Comparison of ENCODE assay signal across 8 cellular contexts in the genomic region with DNA sequence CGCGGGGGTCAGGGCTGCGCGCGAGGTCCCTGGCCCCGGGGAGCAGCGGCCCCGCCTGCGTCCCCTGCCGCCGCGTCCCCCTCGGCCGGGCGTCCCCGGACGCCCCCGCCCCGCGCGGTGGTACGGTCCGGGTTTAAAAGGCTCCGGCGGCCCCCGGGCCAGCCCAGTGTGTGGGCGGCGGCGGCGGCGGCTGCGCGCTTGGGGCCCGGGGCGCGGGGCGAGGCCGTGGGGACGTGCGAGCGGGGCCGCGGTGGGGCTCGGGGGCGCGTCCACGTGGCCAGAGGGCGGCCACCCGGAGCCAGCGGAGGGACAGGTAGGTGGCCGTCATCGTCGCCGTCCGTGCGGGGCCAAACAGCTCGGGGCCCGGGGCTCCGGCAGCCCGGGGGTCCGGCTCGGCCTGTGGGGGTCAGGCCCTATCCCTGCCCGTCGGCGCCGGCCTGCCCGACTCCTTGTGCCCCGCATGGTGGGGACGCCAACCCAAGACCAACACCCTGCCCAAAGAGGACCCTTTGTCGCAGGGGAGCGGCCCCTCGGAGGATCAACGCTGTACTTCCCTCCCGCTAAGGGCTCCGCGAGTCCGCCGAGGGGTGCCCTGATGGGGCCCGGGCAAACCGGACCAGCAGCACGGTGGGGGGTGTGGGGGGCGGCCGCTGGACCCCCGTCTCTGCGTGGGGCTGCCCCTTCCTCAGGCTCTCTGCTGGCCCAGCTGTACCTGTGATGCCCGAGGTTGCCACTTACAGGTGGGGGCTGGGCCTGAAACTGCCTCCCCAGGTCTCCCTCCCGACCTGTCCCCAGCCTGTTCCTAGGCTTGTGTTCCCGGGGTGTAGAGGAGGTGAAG. TPM values are rescaled to one million over a fixed set of nuclear protein-coding genes. Genes with fewer than 3 reads are reported as not detected.
DNase-seq lines count a peak whose midpoint lies in the region; ATAC-seq and TF ChIP-seq lines count a peak whose summit lies in the region.

Gene PLXNA3 (plus strand): TSS at position 166 of the 838 bp plus-strand sequence. CDS start 1,903 bp downstream, outside the sequence.

- CTCF ChIA-PET in PC-3 (lab: Charles Lee): interaction anchor here (0.6 kb wide), 1 partner anchor 33 kb away, joined by 3 read pairs; no protein-coding TSS in a partner anchor

- peak within 1 kb of the TSS; percentile 61 for H3K9ac ChIP-seq in PC-3 (ENCODE audit: low read length)

- ATAC-seq in GM18498 (IDR thresholded peaks at IDR 0.05; ENCODE audit: unreplicated experiment): peak; percentile 73
- ATAC-seq in HG02623 (IDR thresholded peaks at IDR 0.05; ENCODE audit: unreplicated experiment): peak; percentile 40
- peak; percentile 64 for ATAC-seq in PC-3

- H3K27me3 ChIP-seq in PC-3 (ENCODE audit: low read length) (no peaks in the 10 kb centered on the region), osteoblast (ENCODE audit: insufficient read depth, low read length) (no peaks in the 10 kb centered on the region)

- in situ Hi-C loops in KBM-7 (cut with MboI; ENCODE audit: low pct_unique_long_range_greater_than_20kb, low sequenced_read_pairs): no loop called here

- TSS peak; percentile 37 for BruUV-seq in PC-3 (replicated peaks; lab: Mats Ljungman, UMichigan)

- peak within 1 kb of the TSS; percentile 82 for H3K4me3 ChIP-seq in PC-3 (ENCODE audit: low read length)
- H3K4me3 ChIP-seq in osteoblast (ENCODE audit: insufficient read depth, low read length): peak within 1 kb of the TSS; percentile 82

- H3K4me2 ChIP-seq in PC-3 (ENCODE audit: low read length) (peak within 1 kb of the TSS; percentile 96), osteoblast (ENCODE audit: insufficient read depth, low read length) (peak within 1 kb of the TSS; percentile 83)

- peaks cover 17% of the 10 kb centered on the region for H3K79me2 ChIP-seq in PC-3 (ENCODE audit: low read length)
- peaks cover 50% of the 10 kb centered on the region for H3K79me2 ChIP-seq in osteoblast (ENCODE audit: insufficient read depth, low read length)

- H3K36me3 ChIP-seq in PC-3 (ENCODE audit: low read depth, low read length): no peaks in the 10 kb centered on the region
- H3K36me3 ChIP-seq in osteoblast (ENCODE audit: insufficient read depth, low read length): peaks cover 14% of the 10 kb centered on the region

- H3K4me1 ChIP-seq in PC-3 (ENCODE audit: insufficient read depth, low read length): no peaks in the 10 kb centered on the region
- peaks cover 4% of the 10 kb centered on the region for H3K4me1 ChIP-seq in osteoblast (ENCODE audit: insufficient read depth, low read length)

- H3K9me2 ChIP-seq in PC-3 (replicated peaks; ENCODE audit: low read length): no peaks in the 10 kb centered on the region

- intact Hi-C loops in PC-3 (cut with micrococcal nuclease): loop anchor here (10.0 kb wide), 1 partner anchor 64 kb away; the partner anchor contains the start of gene RPL10

- peak; percentile 46 for DNase-seq in PC-3
- DNase-seq in activated gamma-delta T cell (lab: John Stamatoyannopoulos, UW): peak; percentile 59
- peak; percentile 54 for DNase-seq in glomerular visceral epithelial cell (ENCODE audit: extremely low spot score)
- peak; percentile 97 for DNase-seq in osteoblast (ENCODE audit: insufficient read length, low spot score, missing footprints)
- DNase-seq in ureter (ENCODE audit: low spot score): no peak
- DNase-seq in KBM-7: no peak

- TF ChIP-seq CTCF in PC-3 (conservative IDR thresholded peaks at IDR 0.05; ENCODE audit: low read depth, low read length): no peak
- no peak for TF ChIP-seq CTCF in osteoblast (IDR thresholded peaks at IDR 0.05; ENCODE audit: extremely low read depth, low read depth, low read length)

- H4K20me1 ChIP-seq in PC-3 (ENCODE audit: low read length) (no peaks in the 10 kb centered on the region), osteoblast (ENCODE audit: insufficient read depth, low read length) (peaks cover 31% of the 10 kb centered on the region)

- H3K27ac ChIP-seq in PC-3 (ENCODE audit: low read length) (no peak within 1 kb of the TSS), osteoblast (ENCODE audit: low read depth, low read length) (no peak within 1 kb of the TSS)

- H3K9me3 ChIP-seq in PC-3 (ENCODE audit: low read length): no peaks in the 10 kb centered on the region
- no peaks in the 10 kb centered on the region for H3K9me3 ChIP-seq in osteoblast (ENCODE audit: low read depth, low read length)

- H2AFZ ChIP-seq in PC-3 (ENCODE audit: low read length): peak within 1 kb of the TSS; percentile 70
- no peak within 1 kb of the TSS for H2AFZ ChIP-seq in osteoblast (ENCODE audit: low read length)

- POLR2A ChIA-PET in PC-3 (lab: Charles Lee; ENCODE audit: unreplicated experiment): interaction anchor here (0.6 to 0.8 kb wide), 3 partner anchors 24 to 78 kb away, joined by 4 to 11 read pairs (median 6); partner anchors contain the start of gene ATP6AP1

- H3F3A ChIP-seq in PC-3 (ENCODE audit: low read length, unreplicated experiment): no peaks in the 10 kb centered on the region

RNA-seq across cellular contexts. Expression of gene PLXNA3, which starts in this region (rescaled TPM):
- total RNA-seq in PC-3 (2014; rRNA removed): 5.3 and 21.8 TPM in 2 replicates
- total RNA-seq in osteoblast: 15.9 and 18.8 TPM in 2 replicates
- 54.0 TPM for total RNA-seq in ureter

Comparison
In these comparisons a context has a peak if more than half of its experiments do, and no peak if none do; other contexts are left out.
1. DNase-seq: peak in PC-3 (single experiment), activated gamma-delta T cell (single experiment), glomerular visceral epithelial cell (single experiment) and osteoblast (single experiment); none in ureter (single experiment) and KBM-7 (single experiment).
2. Peak in every context shown above with its lines, with median percentiles within 50 percentile points of each other: ATAC-seq.